10 cellular contexts compared by ENCODE assay signal in genomic region chr2:15559379-15559778, GRCh38. TPM values are rescaled to one million over a fixed set of nuclear protein-coding genes. Genes with fewer than 3 reads are reported as not detected.
A peak's percentile ranks its signal among the peaks of the same experiment; 100 is the strongest.
DNase-seq lines count a peak whose midpoint lies in the region; ATAC-seq and TF ChIP-seq lines count a peak whose summit lies in the region.
"Had no signal": no experiment of that assay in that cellular context is flagged by ENCODE, and none has a peak within 500 bp of the region (broad histone marks: within the 10 kb centered on the region; RNA-seq: fewer than 3 reads in every experiment).

No MANE protein-coding gene starts in this region.

- ATAC-seq in PC-3 (no peak), GM21737 (IDR thresholded peaks at IDR 0.05; ENCODE audit: unreplicated experiment) (no peak), heart left ventricle (no peak), GM19463 (IDR thresholded peaks at IDR 0.05; ENCODE audit: unreplicated experiment) (no peak)
- ATAC-seq: sciatic nerve had no signal

- H3K4me3 ChIP-seq in PC-3 (ENCODE audit: low read length) (peak overlapping the region; percentile 98), rectal smooth muscle tissue (ENCODE audit: low read length) (peak overlapping the region; percentile 99), heart left ventricle (peak overlapping the region in 4 of 12 donors; percentile 62 to 76 (median 76))

- peak overlapping the region; percentile 98 for H3K4me2 ChIP-seq in PC-3 (ENCODE audit: low read length)

- intact Hi-C loops in PC-3 (cut with micrococcal nuclease): no loop called here
- intact Hi-C loops in heart left ventricle (cut with DNase I): no loop called here

- POLR2A ChIA-PET in activated CD4-positive, alpha-beta T cell treated with anti-CD3 and anti-CD28 coated beads, Interleukin-2, amount 10 ng/mL, durations not matched to agents 7 days and 5 days (lab: Charles Lee): no interaction called here
- POLR2A ChIA-PET in PC-3 (lab: Charles Lee; ENCODE audit: unreplicated experiment): no interaction called here

- TF ChIP-seq CTCF in PC-3 (conservative IDR thresholded peaks at IDR 0.05; ENCODE audit: low read depth, low read length): no peak
- TF ChIP-seq CTCF in heart left ventricle (IDR thresholded peaks at IDR 0.05): no peak

- H3F3A ChIP-seq in PC-3 (ENCODE audit: low read length, unreplicated experiment): no peaks in the 10 kb centered on the region

- H3K9ac ChIP-seq in PC-3 (ENCODE audit: low read length) (no peak overlapping the region), rectal smooth muscle tissue (ENCODE audit: low read length) (no peak overlapping the region)

- H3K27me3 Mint-ChIP-seq in activated CD4-positive, alpha-beta T cell treated with anti-CD3 and anti-CD28 coated beads, Interleukin-2, amount 10 ng/mL, durations not matched to agents 7 days and 5 days: no peaks in the 10 kb centered on the region

- TF ChIP-seq POLR2A in erythroblast (IDR thresholded peaks at IDR 0.05; ENCODE audit: low read length): peak; percentile 29
- no peak for TF ChIP-seq POLR2A in heart left ventricle (IDR thresholded peaks at IDR 0.05)

- peaks cover 47% of the 10 kb centered on the region for H3K79me2 ChIP-seq in PC-3 (ENCODE audit: low read length)

- CTCF ChIA-PET in activated CD4-positive, alpha-beta T cell treated with anti-CD3 and anti-CD28 coated beads, Interleukin-2, amount 10 ng/mL, durations not matched to agents 7 days and 5 days (lab: Charles Lee): interaction anchor here (1.3 kb wide), 1 partner anchor 16 kb away, joined by 3 read pairs; no protein-coding TSS in a partner anchor
- CTCF ChIA-PET in PC-3 (lab: Charles Lee): interaction anchor here (0.8 kb wide), 1 partner anchor 18 kb away, joined by 3 read pairs; no protein-coding TSS in a partner anchor

- BruUV-seq in PC-3 (replicated peaks; lab: Mats Ljungman, UMichigan): no TSS peak

- H3K27me3 ChIP-seq in PC-3 (ENCODE audit: low read length) (no peaks in the 10 kb centered on the region), rectal smooth muscle tissue (ENCODE audit: control insufficient read depth, insufficient read depth, low read length) (no peaks in the 10 kb centered on the region), heart left ventricle (no peaks in the 10 kb centered on the region)

- H3K9me3 Mint-ChIP-seq in activated CD4-positive, alpha-beta T cell treated with anti-CD3 and anti-CD28 coated beads, Interleukin-2, amount 10 ng/mL, durations not matched to agents 7 days and 5 days: peaks cover 3% of the 10 kb centered on the region

- peaks cover 4% of the 10 kb centered on the region for H3K36me3 Mint-ChIP-seq in activated CD4-positive, alpha-beta T cell treated with anti-CD3 and anti-CD28 coated beads, Interleukin-2, amount 10 ng/mL, durations not matched to agents 7 days and 5 days (ENCODE audit: low read depth)

- 89 to 93% (median 91%) methylated on average over 4 of the region's 4 CpGs for WGBS in heart left ventricle, 4 donors

- H3K9me3 ChIP-seq in PC-3 (ENCODE audit: low read length): no peaks in the 10 kb centered on the region
- no peaks in the 10 kb centered on the region for H3K9me3 ChIP-seq in heart left ventricle

- no peaks in the 10 kb centered on the region for H3K9me2 ChIP-seq in PC-3 (replicated peaks; ENCODE audit: low read length)

- no peak overlapping the region for H2AFZ ChIP-seq in PC-3 (ENCODE audit: low read length)

- DNase-seq in activated CD4-positive, alpha-beta T cell treated with anti-CD3 and anti-CD28 coated beads, Interleukin-2, amount 10 ng/mL, durations not matched to agents 7 days and 5 days: no peak
- DNase-seq in activated CD4-positive, alpha-beta T cell treated with anti-CD3 and anti-CD28 coated beads, Interleukin-2, amount 50 U/mL, for 1 hour: no peak
- DNase-seq in PC-3 (no peak), erythroblast (lab: John Stamatoyannopoulos, UW) (peak in 1 of 2 experiments; percentile 67), heart left ventricle (no peak)
- DNase-seq: cerebellar nuclear complex had no signal

- no peak overlapping the region for H3K27ac ChIP-seq in PC-3 (ENCODE audit: low read length)
- no peak overlapping the region for H3K27ac ChIP-seq in rectal smooth muscle tissue (ENCODE audit: low read depth, low read length)
- H3K27ac ChIP-seq in heart left ventricle: no peak overlapping the region

- H3K36me3 ChIP-seq in PC-3 (ENCODE audit: low read depth, low read length) (peaks cover 4% of the 10 kb centered on the region; the same call in 1 of the 2 replicates), rectal smooth muscle tissue (ENCODE audit: control insufficient read depth, insufficient read depth, low read length) (no peaks in the 10 kb centered on the region), heart left ventricle (peaks cover 0 to 26% (median 12%) of the 10 kb centered on the region in 9 donors)

- peak overlapping the region; percentile 97 for H3K4me3 Mint-ChIP-seq in activated CD4-positive, alpha-beta T cell treated with anti-CD3 and anti-CD28 coated beads, Interleukin-2, amount 10 ng/mL, durations not matched to agents 7 days and 5 days

- no peak overlapping the region for H3K27ac Mint-ChIP-seq in activated CD4-positive, alpha-beta T cell treated with anti-CD3 and anti-CD28 coated beads, Interleukin-2, amount 10 ng/mL, durations not matched to agents 7 days and 5 days

- no peaks in the 10 kb centered on the region for H4K20me1 ChIP-seq in PC-3 (ENCODE audit: low read length)

- peaks cover 36% of the 10 kb centered on the region for H3K4me1 Mint-ChIP-seq in activated CD4-positive, alpha-beta T cell treated with anti-CD3 and anti-CD28 coated beads, Interleukin-2, amount 10 ng/mL, durations not matched to agents 7 days and 5 days

- H3K4me1 ChIP-seq in PC-3 (ENCODE audit: insufficient read depth, low read length) (peaks cover 18% of the 10 kb centered on the region; the same call in 1 of the 2 replicates), rectal smooth muscle tissue (ENCODE audit: control insufficient read depth, insufficient read depth, low read length) (peaks cover 6% of the 10 kb centered on the region), heart left ventricle (peaks cover 0 to 31% (median 23%) of the 10 kb centered on the region in 12 donors)

RNA-seq across cellular contexts. Expression of gene NBAS, which starts 1.8 kb away (rescaled TPM):
- 10 to 100 TPM; 33.0 to 36.5 TPM for total RNA-seq in activated CD4-positive, alpha-beta T cell treated with anti-CD3 and anti-CD28 coated beads, Interleukin-2, amount 10 ng/mL, durations not matched to agents 7 days and 5 days
- total RNA-seq in PC-3 (2014; rRNA removed) (37.2 and 45.1 TPM in 2 replicates), heart left ventricle (10 to 100 TPM; 40.4 to 63.0 (median 51.7) TPM)
- 10 to 100 TPM; 23.1 to 37.1 TPM for polyA plus RNA-seq in heart left ventricle

RNA-seq across cellular contexts. Expression of gene DDX1, which starts 32.3 kb away (rescaled TPM):
- total RNA-seq in activated CD4-positive, alpha-beta T cell treated with anti-CD3 and anti-CD28 coated beads, Interleukin-2, amount 10 ng/mL, durations not matched to agents 7 days and 5 days: 10 to 100 TPM; 64.1 to 65.7 TPM
- total RNA-seq in PC-3 (2014; rRNA removed): 57.4 and 62.6 TPM in 2 replicates
- 100 to 1,000 TPM in 7 of 9 donors, 10 to 100 TPM in 2; 97.7 to 193 (median 142) TPM for total RNA-seq in heart left ventricle
- polyA plus RNA-seq in heart left ventricle: 100 to 1,000 TPM; 119 to 131 TPM
